ENCODE assay signal across 1 cellular context in the genomic region with DNA sequence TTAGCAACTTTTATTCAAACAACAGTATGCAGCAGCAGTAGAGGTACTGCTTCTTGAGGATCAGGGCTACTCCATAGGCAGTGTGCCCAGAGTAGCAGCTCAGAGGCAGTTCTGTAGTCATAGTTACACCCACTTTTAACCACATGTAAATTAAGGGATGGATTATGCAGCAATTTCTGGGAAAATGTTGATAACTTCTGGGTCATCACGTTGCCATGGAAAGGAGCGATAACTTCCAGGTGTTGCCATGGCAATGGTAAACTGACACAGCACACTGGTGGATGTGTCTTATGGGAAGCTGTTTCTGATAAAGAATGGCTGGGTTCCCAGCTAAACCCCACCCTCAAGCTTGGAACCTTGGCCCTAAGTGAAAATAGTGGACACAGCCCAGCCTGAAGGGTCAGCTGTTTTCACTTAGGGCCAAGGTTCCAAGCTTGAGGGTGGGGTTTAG.
TF ChIP-seq lines count a peak whose summit lies in the region.

No MANE protein-coding gene starts in this region.

TF ChIP-seq in K562, 482 proteins besides CTCF, POLR2A, EP300 and RAD21 (continued from another document and continues in another):
- TF ChIP-seq POLR2G (IDR thresholded peaks at IDR 0.05; ENCODE audit: low read depth, low read length), result no peak
- no peak for TF ChIP-seq ZNF764 (CRISPR knock-in tag; IDR thresholded peaks at IDR 0.05; ENCODE audit: low read depth)
- TF ChIP-seq, protein P1, sequence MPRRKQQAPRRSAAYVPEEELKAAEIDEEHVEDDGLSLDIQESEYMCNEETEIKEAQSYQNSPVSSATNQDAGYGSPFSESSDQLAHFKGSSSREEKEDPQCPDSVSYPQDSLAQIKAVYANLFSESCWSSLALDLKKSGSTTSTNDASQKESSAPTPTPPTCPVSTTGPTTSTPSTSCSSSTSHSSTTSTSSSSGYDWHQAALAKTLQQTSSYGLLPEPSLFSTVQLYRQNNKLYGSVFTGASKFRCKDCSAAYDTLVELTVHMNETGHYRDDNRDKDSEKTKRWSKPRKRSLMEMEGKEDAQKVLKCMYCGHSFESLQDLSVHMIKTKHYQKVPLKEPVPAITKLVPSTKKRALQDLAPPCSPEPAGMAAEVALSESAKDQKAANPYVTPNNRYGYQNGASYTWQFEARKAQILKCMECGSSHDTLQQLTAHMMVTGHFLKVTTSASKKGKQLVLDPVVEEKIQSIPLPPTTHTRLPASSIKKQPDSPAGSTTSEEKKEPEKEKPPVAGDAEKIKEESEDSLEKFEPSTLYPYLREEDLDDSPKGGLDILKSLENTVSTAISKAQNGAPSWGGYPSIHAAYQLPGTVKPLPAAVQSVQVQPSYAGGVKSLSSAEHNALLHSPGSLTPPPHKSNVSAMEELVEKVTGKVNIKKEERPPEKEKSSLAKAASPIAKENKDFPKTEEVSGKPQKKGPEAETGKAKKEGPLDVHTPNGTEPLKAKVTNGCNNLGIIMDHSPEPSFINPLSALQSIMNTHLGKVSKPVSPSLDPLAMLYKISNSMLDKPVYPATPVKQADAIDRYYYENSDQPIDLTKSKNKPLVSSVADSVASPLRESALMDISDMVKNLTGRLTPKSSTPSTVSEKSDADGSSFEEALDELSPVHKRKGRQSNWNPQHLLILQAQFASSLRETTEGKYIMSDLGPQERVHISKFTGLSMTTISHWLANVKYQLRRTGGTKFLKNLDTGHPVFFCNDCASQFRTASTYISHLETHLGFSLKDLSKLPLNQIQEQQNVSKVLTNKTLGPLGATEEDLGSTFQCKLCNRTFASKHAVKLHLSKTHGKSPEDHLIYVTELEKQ (CRISPR knock-in tag; IDR thresholded peaks at IDR 0.05), result no peak
- TF ChIP-seq, protein P2, sequence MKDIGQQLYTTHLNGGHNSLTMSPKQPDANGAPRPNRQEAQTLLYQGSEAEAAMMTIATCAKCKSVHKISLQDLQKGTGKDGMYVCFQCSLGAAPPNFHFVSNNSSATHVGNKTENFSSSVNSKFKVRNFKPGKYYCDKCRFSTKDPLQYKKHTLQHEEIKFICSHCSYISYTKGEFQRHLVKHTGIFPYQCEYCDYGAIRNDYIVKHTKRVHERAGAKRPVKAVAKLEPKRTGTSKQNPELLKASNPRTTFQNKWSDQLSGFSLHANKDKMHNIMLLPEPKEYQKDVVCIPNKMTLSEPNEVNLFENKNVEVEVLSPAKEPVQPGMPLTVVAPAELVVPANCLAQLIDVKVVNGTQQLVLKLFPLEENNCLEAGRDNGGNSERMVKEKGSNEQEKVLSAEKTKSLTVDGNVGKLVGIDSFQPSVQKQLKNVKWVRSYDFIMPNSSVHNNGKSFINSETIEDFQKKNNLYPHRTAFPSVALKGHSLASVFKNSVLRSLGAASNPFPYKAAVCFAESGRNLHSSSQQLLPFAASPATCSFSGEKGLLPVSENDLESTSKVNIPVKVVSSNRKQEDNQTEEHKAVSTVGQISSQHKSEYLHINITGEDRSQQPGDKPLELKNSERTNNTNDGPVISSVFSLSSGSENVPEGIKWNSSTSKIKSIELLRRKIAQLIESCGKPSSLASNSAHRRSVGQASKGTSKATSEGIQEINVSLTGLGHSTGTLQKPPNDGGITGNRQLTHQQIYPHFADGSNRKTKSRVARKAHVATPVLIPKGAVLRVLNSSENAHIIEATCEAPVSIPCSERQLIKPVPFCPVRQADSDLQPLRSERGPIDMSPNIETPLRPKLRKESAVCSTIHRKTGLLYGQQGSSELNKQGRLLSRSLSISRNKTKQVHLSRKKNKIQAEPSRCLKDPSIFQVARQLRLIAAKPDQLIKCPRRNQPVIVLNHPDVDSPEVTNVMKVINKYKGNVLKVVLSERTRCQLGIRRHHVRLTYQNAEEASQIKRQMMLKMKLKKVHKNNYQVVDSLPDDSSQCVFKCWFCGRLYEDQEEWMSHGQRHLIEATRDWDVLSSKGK (CRISPR knock-in tag; IDR thresholded peaks at IDR 0.05), result no peak
- TF ChIP-seq CREBBP (IDR thresholded peaks at IDR 0.05; ENCODE audit: low read depth, low read length), result no peak
- TF ChIP-seq, protein P3, sequence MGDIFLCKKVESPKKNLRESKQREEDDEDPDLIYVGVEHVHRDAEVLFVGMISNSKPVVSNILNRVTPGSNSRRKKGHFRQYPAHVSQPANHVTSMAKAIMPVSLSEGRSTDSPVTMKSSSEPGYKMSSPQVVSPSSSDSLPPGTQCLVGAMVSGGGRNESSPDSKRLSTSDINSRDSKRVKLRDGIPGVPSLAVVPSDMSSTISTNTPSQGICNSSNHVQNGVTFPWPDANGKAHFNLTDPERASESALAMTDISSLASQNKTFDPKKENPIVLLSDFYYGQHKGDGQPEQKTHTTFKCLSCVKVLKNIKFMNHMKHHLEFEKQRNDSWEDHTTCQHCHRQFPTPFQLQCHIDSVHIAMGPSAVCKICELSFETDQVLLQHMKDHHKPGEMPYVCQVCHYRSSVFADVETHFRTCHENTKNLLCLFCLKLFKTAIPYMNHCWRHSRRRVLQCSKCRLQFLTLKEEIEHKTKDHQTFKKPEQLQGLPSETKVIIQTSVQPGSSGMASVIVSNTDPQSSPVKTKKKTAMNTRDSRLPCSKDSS (IDR thresholded peaks at IDR 0.05; ENCODE audit: low read depth, partially characterized antibody), result no peak
- TF ChIP-seq YBX1 (IDR thresholded peaks at IDR 0.05), result no peak
- TF ChIP-seq, protein P4, sequence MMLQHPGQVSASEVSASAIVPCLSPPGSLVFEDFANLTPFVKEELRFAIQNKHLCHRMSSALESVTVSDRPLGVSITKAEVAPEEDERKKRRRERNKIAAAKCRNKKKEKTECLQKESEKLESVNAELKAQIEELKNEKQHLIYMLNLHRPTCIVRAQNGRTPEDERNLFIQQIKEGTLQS (IDR thresholded peaks at IDR 0.05), result no peak; the same call in 1 of the 2 replicates
- TF ChIP-seq, protein P4 (CRISPR knock-in tag; conservative IDR thresholded peaks at IDR 0.05), result no peak
- TF ChIP-seq, protein P5, sequence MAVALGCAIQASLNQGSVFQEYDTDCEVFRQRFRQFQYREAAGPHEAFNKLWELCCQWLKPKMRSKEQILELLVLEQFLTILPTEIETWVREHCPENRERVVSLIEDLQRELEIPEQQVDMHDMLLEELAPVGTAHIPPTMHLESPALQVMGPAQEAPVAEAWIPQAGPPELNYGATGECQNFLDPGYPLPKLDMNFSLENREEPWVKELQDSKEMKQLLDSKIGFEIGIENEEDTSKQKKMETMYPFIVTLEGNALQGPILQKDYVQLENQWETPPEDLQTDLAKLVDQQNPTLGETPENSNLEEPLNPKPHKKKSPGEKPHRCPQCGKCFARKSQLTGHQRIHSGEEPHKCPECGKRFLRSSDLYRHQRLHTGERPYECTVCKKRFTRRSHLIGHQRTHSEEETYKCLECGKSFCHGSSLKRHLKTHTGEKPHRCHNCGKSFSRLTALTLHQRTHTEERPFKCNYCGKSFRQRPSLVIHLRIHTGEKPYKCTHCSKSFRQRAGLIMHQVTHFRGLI (CRISPR knock-in tag; IDR thresholded peaks at IDR 0.05), result no peak
- TF ChIP-seq MXI1 (IDR thresholded peaks at IDR 0.05; ENCODE audit: low read depth, low read length), result peak; percentile 99
- TF ChIP-seq HOXB6 (CRISPR knock-in tag; IDR thresholded peaks at IDR 0.05; ENCODE audit: borderline replicate concordance), result no peak
- no peak for TF ChIP-seq HLTF (IDR thresholded peaks at IDR 0.05)
- TF ChIP-seq, protein P6, sequence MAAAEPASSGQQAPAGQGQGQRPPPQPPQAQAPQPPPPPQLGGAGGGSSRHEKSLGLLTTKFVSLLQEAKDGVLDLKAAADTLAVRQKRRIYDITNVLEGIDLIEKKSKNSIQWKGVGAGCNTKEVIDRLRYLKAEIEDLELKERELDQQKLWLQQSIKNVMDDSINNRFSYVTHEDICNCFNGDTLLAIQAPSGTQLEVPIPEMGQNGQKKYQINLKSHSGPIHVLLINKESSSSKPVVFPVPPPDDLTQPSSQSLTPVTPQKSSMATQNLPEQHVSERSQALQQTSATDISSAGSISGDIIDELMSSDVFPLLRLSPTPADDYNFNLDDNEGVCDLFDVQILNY (CRISPR knock-in tag; IDR thresholded peaks at IDR 0.05), result no peak
- TF ChIP-seq, protein P7, sequence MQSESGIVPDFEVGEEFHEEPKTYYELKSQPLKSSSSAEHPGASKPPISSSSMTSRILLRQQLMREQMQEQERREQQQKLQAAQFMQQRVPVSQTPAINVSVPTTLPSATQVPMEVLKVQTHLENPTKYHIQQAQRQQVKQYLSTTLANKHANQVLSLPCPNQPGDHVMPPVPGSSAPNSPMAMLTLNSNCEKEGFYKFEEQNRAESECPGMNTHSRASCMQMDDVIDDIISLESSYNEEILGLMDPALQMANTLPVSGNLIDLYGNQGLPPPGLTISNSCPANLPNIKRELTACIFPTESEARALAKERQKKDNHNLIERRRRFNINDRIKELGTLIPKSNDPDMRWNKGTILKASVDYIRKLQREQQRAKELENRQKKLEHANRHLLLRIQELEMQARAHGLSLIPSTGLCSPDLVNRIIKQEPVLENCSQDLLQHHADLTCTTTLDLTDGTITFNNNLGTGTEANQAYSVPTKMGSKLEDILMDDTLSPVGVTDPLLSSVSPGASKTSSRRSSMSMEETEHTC (IDR thresholded peaks at IDR 0.05), result no peak
- no peak for TF ChIP-seq ZSCAN32 (CRISPR knock-in tag; IDR thresholded peaks at IDR 0.05)
- TF ChIP-seq, protein P8, sequence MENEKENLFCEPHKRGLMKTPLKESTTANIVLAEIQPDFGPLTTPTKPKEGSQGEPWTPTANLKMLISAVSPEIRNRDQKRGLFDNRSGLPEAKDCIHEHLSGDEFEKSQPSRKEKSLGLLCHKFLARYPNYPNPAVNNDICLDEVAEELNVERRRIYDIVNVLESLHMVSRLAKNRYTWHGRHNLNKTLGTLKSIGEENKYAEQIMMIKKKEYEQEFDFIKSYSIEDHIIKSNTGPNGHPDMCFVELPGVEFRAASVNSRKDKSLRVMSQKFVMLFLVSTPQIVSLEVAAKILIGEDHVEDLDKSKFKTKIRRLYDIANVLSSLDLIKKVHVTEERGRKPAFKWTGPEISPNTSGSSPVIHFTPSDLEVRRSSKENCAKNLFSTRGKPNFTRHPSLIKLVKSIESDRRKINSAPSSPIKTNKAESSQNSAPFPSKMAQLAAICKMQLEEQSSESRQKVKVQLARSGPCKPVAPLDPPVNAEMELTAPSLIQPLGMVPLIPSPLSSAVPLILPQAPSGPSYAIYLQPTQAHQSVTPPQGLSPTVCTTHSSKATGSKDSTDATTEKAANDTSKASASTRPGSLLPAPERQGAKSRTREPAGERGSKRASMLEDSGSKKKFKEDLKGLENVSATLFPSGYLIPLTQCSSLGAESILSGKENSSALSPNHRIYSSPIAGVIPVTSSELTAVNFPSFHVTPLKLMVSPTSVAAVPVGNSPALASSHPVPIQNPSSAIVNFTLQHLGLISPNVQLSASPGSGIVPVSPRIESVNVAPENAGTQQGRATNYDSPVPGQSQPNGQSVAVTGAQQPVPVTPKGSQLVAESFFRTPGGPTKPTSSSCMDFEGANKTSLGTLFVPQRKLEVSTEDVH (IDR thresholded peaks at IDR 0.05; ENCODE audit: low read depth, partially characterized antibody), result no peak
- no peak for TF ChIP-seq MTA3 (IDR thresholded peaks at IDR 0.05; ENCODE audit: borderline replicate concordance)
- TF ChIP-seq, protein P9, sequence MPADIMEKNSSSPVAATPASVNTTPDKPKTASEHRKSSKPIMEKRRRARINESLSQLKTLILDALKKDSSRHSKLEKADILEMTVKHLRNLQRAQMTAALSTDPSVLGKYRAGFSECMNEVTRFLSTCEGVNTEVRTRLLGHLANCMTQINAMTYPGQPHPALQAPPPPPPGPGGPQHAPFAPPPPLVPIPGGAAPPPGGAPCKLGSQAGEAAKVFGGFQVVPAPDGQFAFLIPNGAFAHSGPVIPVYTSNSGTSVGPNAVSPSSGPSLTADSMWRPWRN (IDR thresholded peaks at IDR 0.05; ENCODE audit: low read depth), result no peak
- TF ChIP-seq ZNF165 (CRISPR knock-in tag; IDR thresholded peaks at IDR 0.05; ENCODE audit: borderline replicate concordance), result no peak
- TF ChIP-seq ZBTB17 (CRISPR knock-in tag; IDR thresholded peaks at IDR 0.05), result no peak
- TF ChIP-seq, protein P10, sequence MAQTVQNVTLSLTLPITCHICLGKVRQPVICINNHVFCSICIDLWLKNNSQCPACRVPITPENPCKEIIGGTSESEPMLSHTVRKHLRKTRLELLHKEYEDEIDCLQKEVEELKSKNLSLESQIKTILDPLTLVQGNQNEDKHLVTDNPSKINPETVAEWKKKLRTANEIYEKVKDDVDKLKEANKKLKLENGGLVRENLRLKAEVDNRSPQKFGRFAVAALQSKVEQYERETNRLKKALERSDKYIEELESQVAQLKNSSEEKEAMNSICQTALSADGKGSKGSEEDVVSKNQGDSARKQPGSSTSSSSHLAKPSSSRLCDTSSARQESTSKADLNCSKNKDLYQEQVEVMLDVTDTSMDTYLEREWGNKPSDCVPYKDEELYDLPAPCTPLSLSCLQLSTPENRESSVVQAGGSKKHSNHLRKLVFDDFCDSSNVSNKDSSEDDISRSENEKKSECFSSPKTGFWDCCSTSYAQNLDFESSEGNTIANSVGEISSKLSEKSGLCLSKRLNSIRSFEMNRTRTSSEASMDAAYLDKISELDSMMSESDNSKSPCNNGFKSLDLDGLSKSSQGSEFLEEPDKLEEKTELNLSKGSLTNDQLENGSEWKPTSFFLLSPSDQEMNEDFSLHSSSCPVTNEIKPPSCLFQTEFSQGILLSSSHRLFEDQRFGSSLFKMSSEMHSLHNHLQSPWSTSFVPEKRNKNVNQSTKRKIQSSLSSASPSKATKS (CRISPR knock-in tag; IDR thresholded peaks at IDR 0.05), result no peak
- TF ChIP-seq, protein P11, sequence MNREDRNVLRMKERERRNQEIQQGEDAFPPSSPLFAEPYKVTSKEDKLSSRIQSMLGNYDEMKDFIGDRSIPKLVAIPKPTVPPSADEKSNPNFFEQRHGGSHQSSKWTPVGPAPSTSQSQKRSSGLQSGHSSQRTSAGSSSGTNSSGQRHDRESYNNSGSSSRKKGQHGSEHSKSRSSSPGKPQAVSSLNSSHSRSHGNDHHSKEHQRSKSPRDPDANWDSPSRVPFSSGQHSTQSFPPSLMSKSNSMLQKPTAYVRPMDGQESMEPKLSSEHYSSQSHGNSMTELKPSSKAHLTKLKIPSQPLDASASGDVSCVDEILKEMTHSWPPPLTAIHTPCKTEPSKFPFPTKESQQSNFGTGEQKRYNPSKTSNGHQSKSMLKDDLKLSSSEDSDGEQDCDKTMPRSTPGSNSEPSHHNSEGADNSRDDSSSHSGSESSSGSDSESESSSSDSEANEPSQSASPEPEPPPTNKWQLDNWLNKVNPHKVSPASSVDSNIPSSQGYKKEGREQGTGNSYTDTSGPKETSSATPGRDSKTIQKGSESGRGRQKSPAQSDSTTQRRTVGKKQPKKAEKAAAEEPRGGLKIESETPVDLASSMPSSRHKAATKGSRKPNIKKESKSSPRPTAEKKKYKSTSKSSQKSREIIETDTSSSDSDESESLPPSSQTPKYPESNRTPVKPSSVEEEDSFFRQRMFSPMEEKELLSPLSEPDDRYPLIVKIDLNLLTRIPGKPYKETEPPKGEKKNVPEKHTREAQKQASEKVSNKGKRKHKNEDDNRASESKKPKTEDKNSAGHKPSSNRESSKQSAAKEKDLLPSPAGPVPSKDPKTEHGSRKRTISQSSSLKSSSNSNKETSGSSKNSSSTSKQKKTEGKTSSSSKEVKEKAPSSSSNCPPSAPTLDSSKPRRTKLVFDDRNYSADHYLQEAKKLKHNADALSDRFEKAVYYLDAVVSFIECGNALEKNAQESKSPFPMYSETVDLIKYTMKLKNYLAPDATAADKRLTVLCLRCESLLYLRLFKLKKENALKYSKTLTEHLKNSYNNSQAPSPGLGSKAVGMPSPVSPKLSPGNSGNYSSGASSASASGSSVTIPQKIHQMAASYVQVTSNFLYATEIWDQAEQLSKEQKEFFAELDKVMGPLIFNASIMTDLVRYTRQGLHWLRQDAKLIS (CRISPR knock-in tag; IDR thresholded peaks at IDR 0.05), result no peak
- TF ChIP-seq GTF2F1 (IDR thresholded peaks at IDR 0.05; ENCODE audit: low read depth, low read length), result no peak
- no peak for TF ChIP-seq SRSF9 (IDR thresholded peaks at IDR 0.05; ENCODE audit: borderline replicate concordance, low read depth, low read length)
- no peak for TF ChIP-seq SRSF7 (optimal IDR thresholded peaks at IDR 0.05; ENCODE audit: low read depth, low read length)
- TF ChIP-seq KHSRP (IDR thresholded peaks at IDR 0.05), result no peak
- TF ChIP-seq NCOA1 (IDR thresholded peaks at IDR 0.05; ENCODE audit: low read depth), result no peak
- no peak for TF ChIP-seq TAF1 (IDR thresholded peaks at IDR 0.05; ENCODE audit: control insufficient read depth, extremely low read depth, insufficient read depth, low read length, severe bottlenecking)
